22 cellular contexts compared by ENCODE assay signal in the genomic region with DNA sequence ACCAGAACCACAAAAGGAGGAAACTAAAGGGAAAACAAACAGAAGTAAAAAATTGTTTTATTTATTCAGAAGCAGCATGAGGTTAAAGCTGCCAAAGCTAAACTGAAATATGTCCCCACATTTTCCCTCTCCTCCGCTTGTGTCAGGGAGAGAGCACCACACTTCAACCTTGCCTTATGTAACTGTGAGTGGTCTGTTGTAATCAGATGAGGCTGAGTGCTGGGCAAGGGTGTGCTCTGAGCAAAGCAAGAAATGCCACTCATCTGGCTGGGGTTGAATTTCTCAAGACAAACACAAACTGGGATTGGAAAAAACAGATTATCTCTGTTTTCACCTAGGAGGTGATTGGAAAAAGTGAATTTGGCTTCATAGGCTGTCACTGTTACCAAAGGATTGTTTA. TPM values are rescaled to one million over a fixed set of nuclear protein-coding genes. Genes with fewer than 3 reads are reported as not detected.
DNase-seq lines count a peak whose midpoint lies in the region; ATAC-seq and TF ChIP-seq lines count a peak whose summit lies in the region.
"Had no signal": no experiment of that assay in that cellular context is flagged by ENCODE, and none has a peak within 500 bp of the region (broad histone marks: within the 10 kb centered on the region; RNA-seq: fewer than 3 reads in every experiment).

No MANE protein-coding gene starts in this region.

- intact Hi-C loops in head of caudate nucleus (cut with DNase I) = no loop called here

- H3K4me3 ChIP-seq in AG09309 (ENCODE audit: control insufficient read depth, low read depth, low read length) (no peak overlapping the region), hepatocyte (no peak overlapping the region)
- H3K4me3 ChIP-seq: BLaER1, GM12878, upper lobe of left lung had no signal

- no peaks in the 10 kb centered on the region for H3K9me3 Mint-ChIP-seq in mesothelial cell of epicardium
- H3K9me3 Mint-ChIP-seq: activated T-helper 17 cell treated with anti-CD3 and anti-CD28 coated beads, Interleukin-2, amount 50 U/mL, for 72 hours had no signal

- no peak for ATAC-seq in GM18520 (IDR thresholded peaks at IDR 0.05; ENCODE audit: unreplicated experiment)
- no peak for ATAC-seq in GM19395 (IDR thresholded peaks at IDR 0.05; ENCODE audit: unreplicated experiment)
- ATAC-seq: activated T-helper 17 cell treated with anti-CD3 and anti-CD28 coated beads, Interleukin-2, amount 50 U/mL, for 72 hours; GM12878; stimulated activated naive B cell treated with anti-CD40 and anti-IgM and Interleukin-4, amounts not matched to agents 10 μg/mL and 1 μg/mL and 100 μg/mL, for 72 hours had no signal

- no peaks in the 10 kb centered on the region for H3K36me3 Mint-ChIP-seq in mesothelial cell of epicardium
- H3K36me3 Mint-ChIP-seq: stimulated activated naive B cell treated with anti-CD40 and anti-IgM and Interleukin-4, amounts not matched to agents 10 μg/mL and 1 μg/mL and 100 μg/mL, for 72 hours had no signal

- H3K4me1 ChIP-seq in hepatocyte (ENCODE audit: insufficient read depth) = peaks cover 19% of the 10 kb centered on the region
- H3K4me1 ChIP-seq: BLaER1 had no signal

- no peak for TF ChIP-seq CTCF in AG09309 (IDR thresholded peaks at IDR 0.05; ENCODE audit: control insufficient read depth, insufficient read depth, low read depth, low read length, missing control alignments)
- TF ChIP-seq CTCF in hepatocyte (IDR thresholded peaks at IDR 0.05; ENCODE audit: poor library complexity) = no peak
- TF ChIP-seq CTCF in mesothelial cell of epicardium (IDR thresholded peaks at IDR 0.05; ENCODE audit: unreplicated experiment) = no peak

- no peaks in the 10 kb centered on the region for H3K79me2 ChIP-seq in hepatocyte

- H4K20me1 ChIP-seq in hepatocyte (ENCODE audit: insufficient read depth, poor library complexity, severe bottlenecking) = no peaks in the 10 kb centered on the region
- H4K20me1 ChIP-seq: BLaER1 had no signal

- no peak overlapping the region for H3K4me2 ChIP-seq in hepatocyte
- H3K4me2 ChIP-seq: BLaER1, SK-N-SH had no signal

- no peak overlapping the region for H3K27ac Mint-ChIP-seq in mesothelial cell of epicardium
- H3K27ac Mint-ChIP-seq: activated T-helper 17 cell treated with anti-CD3 and anti-CD28 coated beads, Interleukin-2, amount 50 U/mL, for 72 hours; stimulated activated naive B cell treated with anti-CD40 and anti-IgM and Interleukin-4, amounts not matched to agents 10 μg/mL and 1 μg/mL and 100 μg/mL, for 72 hours had no signal

- no peak overlapping the region for H3K27ac ChIP-seq in hepatocyte
- H3K27ac ChIP-seq: BLaER1, neutrophil, upper lobe of left lung had no signal

- H3K27me3 Mint-ChIP-seq in mesothelial cell of epicardium (ENCODE audit: low read depth) = no peaks in the 10 kb centered on the region
- H3K27me3 Mint-ChIP-seq: activated T-helper 17 cell treated with anti-CD3 and anti-CD28 coated beads, Interleukin-2, amount 50 U/mL, for 72 hours; stimulated activated naive B cell treated with anti-CD40 and anti-IgM and Interleukin-4, amounts not matched to agents 10 μg/mL and 1 μg/mL and 100 μg/mL, for 72 hours had no signal

- H3K4me3 Mint-ChIP-seq in mesothelial cell of epicardium = no peak overlapping the region
- H3K4me3 Mint-ChIP-seq: activated T-helper 17 cell treated with anti-CD3 and anti-CD28 coated beads, Interleukin-2, amount 50 U/mL, for 72 hours; stimulated activated naive B cell treated with anti-CD40 and anti-IgM and Interleukin-4, amounts not matched to agents 10 μg/mL and 1 μg/mL and 100 μg/mL, for 72 hours had no signal

- no peaks in the 10 kb centered on the region for H3K27me3 ChIP-seq in hepatocyte
- H3K27me3 ChIP-seq: BLaER1, neutrophil, upper lobe of left lung had no signal

- peak; percentile 31 for DNase-seq in AG09309 (ENCODE audit: low read depth)
- DNase-seq in H4 (ENCODE audit: low spot score) = peak; percentile 57
- peak; percentile 27 for DNase-seq in astrocyte of the hippocampus (ENCODE audit: low read depth, low spot score)
- DNase-seq in hepatocyte (ENCODE audit: low spot score) = peak; percentile 9
- no peak for DNase-seq in mesothelial cell of epicardium (ENCODE audit: low spot score in 2 of 2, unreplicated experiment in 2 of 2)
- no peak for DNase-seq in head of caudate nucleus
- DNase-seq: aorta; DND-41; foreskin melanocyte; KBM-7; NCI-H1417 treated with DMSO at 0.1 percent for 48 hours; SK-N-SH; stimulated activated naive B cell treated with anti-CD40 and anti-IgM and Interleukin-4, amounts not matched to agents 10 μg/mL and 1 μg/mL and 100 μg/mL, for 72 hours had no signal

- H3K9me2 ChIP-seq in hepatocyte (replicated peaks; ENCODE audit: insufficient read depth) = no peaks in the 10 kb centered on the region
- H3K9me2 ChIP-seq: SK-N-SH had no signal

- WGBS in hepatocyte (ENCODE audit: low lambda C conversion rate, missing lambda C conversion rate) = 67% methylated on average over 1 of the region's 1 CpG

- no peaks in the 10 kb centered on the region for H3K9me3 ChIP-seq in hepatocyte (ENCODE audit: low read depth)
- H3K9me3 ChIP-seq: BLaER1, neutrophil, SK-N-SH, upper lobe of left lung had no signal

- H3K36me3 ChIP-seq in hepatocyte (replicated peaks; ENCODE audit: insufficient read depth, low read depth) = no peaks in the 10 kb centered on the region
- H3K36me3 ChIP-seq: BLaER1, neutrophil, upper lobe of left lung had no signal

- H3K4me1 Mint-ChIP-seq in mesothelial cell of epicardium = peaks cover 8% of the 10 kb centered on the region
- H3K4me1 Mint-ChIP-seq: activated T-helper 17 cell treated with anti-CD3 and anti-CD28 coated beads, Interleukin-2, amount 50 U/mL, for 72 hours; stimulated activated naive B cell treated with anti-CD40 and anti-IgM and Interleukin-4, amounts not matched to agents 10 μg/mL and 1 μg/mL and 100 μg/mL, for 72 hours had no signal

- no peak overlapping the region for H2AFZ ChIP-seq in hepatocyte

RNA-seq across cellular contexts. Expression of a gene that starts 12.2 kb away (rescaled TPM):
- total RNA-seq in H4 (2014; rRNA removed; shearing (Covaris generic)) = not detected in 2 replicates
- total RNA-seq in hepatocyte (not detected in 2 replicates), mesothelial cell of epicardium (0.20 TPM in 1 of 3 replicates, not detected in the others)
- polyA plus RNA-seq in hepatocyte = not detected in 2 replicates
- total RNA-seq: activated T-helper 17 cell treated with anti-CD3 and anti-CD28 coated beads, Interleukin-2, amount 50 U/mL, for 72 hours; aorta; dermis microvascular lymphatic vessel endothelial cell; GM12878; skeletal muscle tissue; upper lobe of left lung had no signal
- polyA plus RNA-seq: aorta, GM12878, SK-N-SH had no signal

RNA-seq across cellular contexts. Expression of a gene that starts 12.3 kb away (rescaled TPM):
- total RNA-seq in H4 (2014; rRNA removed; shearing (Covaris generic)) = not detected in 2 replicates
- total RNA-seq in hepatocyte (not detected in 2 replicates), mesothelial cell of epicardium (not detected in 3 replicates)
- not detected in 2 replicates for polyA plus RNA-seq in hepatocyte
- total RNA-seq: activated T-helper 17 cell treated with anti-CD3 and anti-CD28 coated beads, Interleukin-2, amount 50 U/mL, for 72 hours; dermis microvascular lymphatic vessel endothelial cell; GM12878; skeletal muscle tissue; upper lobe of left lung had no signal
- polyA plus RNA-seq: aorta, GM12878 had no signal

Comparison
In these comparisons a context has a peak if more than half of its experiments do, and no peak if none do; other contexts are left out.
1. DNase-seq: peak in AG09309 (single experiment), H4 (single experiment), astrocyte of the hippocampus (single experiment) and hepatocyte (single experiment); none in mesothelial cell of epicardium (0 of 2) and head of caudate nucleus (0 of 42).